1 cellular context compared by ENCODE assay signal in the genomic region with DNA sequence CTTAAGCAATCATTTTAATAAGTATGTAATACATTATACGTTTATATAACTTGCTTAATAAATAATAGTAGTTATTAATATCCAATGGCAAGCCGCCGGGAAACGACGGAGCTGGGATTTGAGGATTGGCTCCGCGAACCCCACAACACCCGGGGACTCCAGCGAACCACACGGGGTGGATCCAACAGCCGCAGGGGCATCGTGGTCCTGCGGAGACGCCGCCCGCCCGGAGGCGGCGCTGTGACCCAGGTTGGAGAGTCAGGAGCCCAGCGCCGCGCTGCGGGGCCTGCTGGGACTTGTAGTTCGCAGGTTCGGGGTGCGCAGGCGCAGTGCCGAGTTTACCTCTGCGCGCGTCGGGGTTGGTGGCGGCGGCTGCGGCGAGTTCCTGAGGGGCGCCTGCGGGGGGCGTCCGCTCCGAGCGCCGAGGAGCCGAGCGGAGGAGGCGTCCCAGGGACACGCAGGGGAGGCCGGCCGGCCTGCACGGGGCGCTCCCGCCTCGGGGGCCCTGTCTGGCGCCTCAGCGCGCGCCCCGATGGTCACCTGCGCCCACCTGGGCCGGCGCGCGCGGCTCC.
A peak's percentile ranks its signal among the peaks of the same experiment; 100 is the strongest.
TF ChIP-seq lines count a peak whose summit lies in the region.

Gene ZNF554 (plus strand): TSS at position 329 of the 572 bp plus-strand sequence. CDS start 204 bp downstream, at position 533.

TF ChIP-seq in HepG2, 621 proteins besides CTCF, POLR2A, EP300 and RAD21 (continued from another document and continues in another):
- TF ChIP-seq, protein P1, sequence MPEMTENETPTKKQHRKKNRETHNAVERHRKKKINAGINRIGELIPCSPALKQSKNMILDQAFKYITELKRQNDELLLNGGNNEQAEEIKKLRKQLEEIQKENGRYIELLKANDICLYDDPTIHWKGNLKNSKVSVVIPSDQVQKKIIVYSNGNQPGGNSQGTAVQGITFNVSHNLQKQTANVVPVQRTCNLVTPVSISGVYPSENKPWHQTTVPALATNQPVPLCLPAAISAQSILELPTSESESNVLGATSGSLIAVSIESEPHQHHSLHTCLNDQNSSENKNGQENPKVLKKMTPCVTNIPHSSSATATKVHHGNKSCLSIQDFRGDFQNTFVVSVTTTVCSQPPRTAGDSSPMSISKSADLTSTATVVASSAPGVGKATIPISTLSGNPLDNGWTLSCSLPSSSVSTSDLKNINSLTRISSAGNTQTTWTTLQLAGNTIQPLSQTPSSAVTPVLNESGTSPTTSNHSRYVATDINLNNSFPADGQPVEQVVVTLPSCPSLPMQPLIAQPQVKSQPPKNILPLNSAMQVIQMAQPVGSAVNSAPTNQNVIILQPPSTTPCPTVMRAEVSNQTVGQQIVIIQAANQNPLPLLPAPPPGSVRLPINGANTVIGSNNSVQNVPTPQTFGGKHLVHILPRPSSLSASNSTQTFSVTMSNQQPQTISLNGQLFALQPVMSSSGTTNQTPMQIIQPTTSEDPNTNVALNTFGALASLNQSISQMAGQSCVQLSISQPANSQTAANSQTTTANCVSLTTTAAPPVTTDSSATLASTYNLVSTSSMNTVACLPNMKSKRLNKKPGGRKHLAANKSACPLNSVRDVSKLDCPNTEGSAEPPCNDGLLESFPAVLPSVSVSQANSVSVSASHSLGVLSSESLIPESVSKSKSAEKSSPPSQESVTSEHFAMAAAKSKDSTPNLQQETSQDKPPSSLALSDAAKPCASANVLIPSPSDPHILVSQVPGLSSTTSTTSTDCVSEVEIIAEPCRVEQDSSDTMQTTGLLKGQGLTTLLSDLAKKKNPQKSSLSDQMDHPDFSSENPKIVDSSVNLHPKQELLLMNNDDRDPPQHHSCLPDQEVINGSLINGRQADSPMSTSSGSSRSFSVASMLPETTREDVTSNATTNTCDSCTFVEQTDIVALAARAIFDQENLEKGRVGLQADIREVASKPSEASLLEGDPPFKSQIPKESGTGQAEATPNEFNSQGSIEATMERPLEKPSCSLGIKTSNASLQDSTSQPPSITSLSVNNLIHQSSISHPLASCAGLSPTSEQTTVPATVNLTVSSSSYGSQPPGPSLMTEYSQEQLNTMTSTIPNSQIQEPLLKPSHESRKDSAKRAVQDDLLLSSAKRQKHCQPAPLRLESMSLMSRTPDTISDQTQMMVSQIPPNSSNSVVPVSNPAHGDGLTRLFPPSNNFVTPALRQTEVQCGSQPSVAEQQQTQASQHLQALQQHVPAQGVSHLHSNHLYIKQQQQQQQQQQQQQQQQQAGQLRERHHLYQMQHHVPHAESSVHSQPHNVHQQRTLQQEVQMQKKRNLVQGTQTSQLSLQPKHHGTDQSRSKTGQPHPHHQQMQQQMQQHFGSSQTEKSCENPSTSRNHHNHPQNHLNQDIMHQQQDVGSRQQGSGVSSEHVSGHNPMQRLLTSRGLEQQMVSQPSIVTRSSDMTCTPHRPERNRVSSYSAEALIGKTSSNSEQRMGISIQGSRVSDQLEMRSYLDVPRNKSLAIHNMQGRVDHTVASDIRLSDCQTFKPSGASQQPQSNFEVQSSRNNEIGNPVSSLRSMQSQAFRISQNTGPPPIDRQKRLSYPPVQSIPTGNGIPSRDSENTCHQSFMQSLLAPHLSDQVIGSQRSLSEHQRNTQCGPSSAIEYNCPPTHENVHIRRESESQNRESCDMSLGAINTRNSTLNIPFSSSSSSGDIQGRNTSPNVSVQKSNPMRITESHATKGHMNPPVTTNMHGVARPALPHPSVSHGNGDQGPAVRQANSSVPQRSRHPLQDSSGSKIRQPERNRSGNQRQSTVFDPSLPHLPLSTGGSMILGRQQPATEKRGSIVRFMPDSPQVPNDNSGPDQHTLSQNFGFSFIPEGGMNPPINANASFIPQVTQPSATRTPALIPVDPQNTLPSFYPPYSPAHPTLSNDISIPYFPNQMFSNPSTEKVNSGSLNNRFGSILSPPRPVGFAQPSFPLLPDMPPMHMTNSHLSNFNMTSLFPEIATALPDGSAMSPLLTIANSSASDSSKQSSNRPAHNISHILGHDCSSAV (CRISPR knock-in tag; IDR thresholded peaks at IDR 0.05; ENCODE audit: borderline replicate concordance): no peak
- TF ChIP-seq, protein P2, sequence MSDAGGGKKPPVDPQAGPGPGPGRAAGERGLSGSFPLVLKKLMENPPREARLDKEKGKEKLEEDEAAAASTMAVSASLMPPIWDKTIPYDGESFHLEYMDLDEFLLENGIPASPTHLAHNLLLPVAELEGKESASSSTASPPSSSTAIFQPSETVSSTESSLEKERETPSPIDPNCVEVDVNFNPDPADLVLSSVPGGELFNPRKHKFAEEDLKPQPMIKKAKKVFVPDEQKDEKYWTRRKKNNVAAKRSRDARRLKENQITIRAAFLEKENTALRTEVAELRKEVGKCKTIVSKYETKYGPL (CRISPR knock-in tag; IDR thresholded peaks at IDR 0.05): no peak
- TF ChIP-seq DMTF1 (CRISPR knock-in tag; IDR thresholded peaks at IDR 0.05) (no peak), RAD51 (IDR thresholded peaks at IDR 0.05; ENCODE audit: borderline replicate concordance) (no peak), ZFP1 (CRISPR knock-in tag; IDR thresholded peaks at IDR 0.05) (peak; percentile 88; the same call in 1 of the 2 replicates), SAFB2 (CRISPR knock-in tag; IDR thresholded peaks at IDR 0.05; ENCODE audit: borderline replicate concordance, low read depth) (peak; percentile 65; the same call in 1 of the 2 replicates), ZNF18 (CRISPR knock-in tag; IDR thresholded peaks at IDR 0.05; ENCODE audit: insufficient replicate concordance) (no peak), ZNF891 (CRISPR knock-in tag; IDR thresholded peaks at IDR 0.05) (peak; percentile 65; the same call in 1 of the 2 replicates), ZNF792 (CRISPR knock-in tag; IDR thresholded peaks at IDR 0.05) (peak; percentile 62; the same call in 1 of the 2 replicates), ZNF841 (CRISPR knock-in tag; IDR thresholded peaks at IDR 0.05; ENCODE audit: borderline replicate concordance) (no peak), ZNF224 (CRISPR knock-in tag; IDR thresholded peaks at IDR 0.05) (0 out of 2 replicates have a peak, but pooled peaks have one; percentile 27), ZNF34 (CRISPR knock-in tag; IDR thresholded peaks at IDR 0.05; ENCODE audit: borderline replicate concordance) (peak; percentile 93), ZC3H13 (CRISPR knock-in tag; IDR thresholded peaks at IDR 0.05) (peak; percentile 72), ZNF3 (CRISPR knock-in tag; IDR thresholded peaks at IDR 0.05) (no peak), ZNF253 (CRISPR knock-in tag; IDR thresholded peaks at IDR 0.05; ENCODE audit: borderline replicate concordance) (no peak), MYC (CRISPR knock-in tag; IDR thresholded peaks at IDR 0.05; ENCODE audit: borderline replicate concordance) (peak; percentile 88), FOXJ3 (CRISPR knock-in tag; IDR thresholded peaks at IDR 0.05; ENCODE audit: borderline replicate concordance) (no peak), PHF5A (CRISPR knock-in tag; IDR thresholded peaks at IDR 0.05; ENCODE audit: low read depth, unreplicated experiment) (peak; percentile 96), ZNF121 (CRISPR knock-in tag; IDR thresholded peaks at IDR 0.05) (no peak), GPBP1L1 (CRISPR knock-in tag; IDR thresholded peaks at IDR 0.05) (no peak), WIZ (CRISPR knock-in tag; IDR thresholded peaks at IDR 0.05) (no peak), ZNF337 (CRISPR knock-in tag; IDR thresholded peaks at IDR 0.05; ENCODE audit: borderline replicate concordance, low read depth) (no peak), KLF15 (CRISPR knock-in tag; IDR thresholded peaks at IDR 0.05; ENCODE audit: borderline replicate concordance) (no peak), ZSCAN29 (CRISPR knock-in tag; conservative IDR thresholded peaks at IDR 0.05) (0 out of 2 replicates have a peak, but pooled peaks have one; percentile 23), TCF7L2 (IDR thresholded peaks at IDR 0.05; ENCODE audit: low read depth, low read length) (no peak), MXD1 (CRISPR knock-in tag; IDR thresholded peaks at IDR 0.05) (no peak), MZF1 (CRISPR knock-in tag; IDR thresholded peaks at IDR 0.05; ENCODE audit: borderline replicate concordance) (no peak), MXI1 (IDR thresholded peaks at IDR 0.05; ENCODE audit: borderline replicate concordance, low read depth, low read length) (peak; percentile 81; the same call in 1 of the 3 replicates), ZSCAN22 (CRISPR knock-in tag; IDR thresholded peaks at IDR 0.05) (no peak; the same call in 1 of the 2 replicates), ZNF549 (CRISPR knock-in tag; IDR thresholded peaks at IDR 0.05) (no peak), ZNF773 (CRISPR knock-in tag; IDR thresholded peaks at IDR 0.05; ENCODE audit: borderline replicate concordance) (no peak), JUN (CRISPR knock-in tag; IDR thresholded peaks at IDR 0.05) (no peak), ATM (IDR thresholded peaks at IDR 0.05; ENCODE audit: borderline replicate concordance) (no peak), ZNF12 (CRISPR knock-in tag; IDR thresholded peaks at IDR 0.05) (no peak; the same call in 1 of the 2 replicates)
- TF ChIP-seq, protein P3, sequence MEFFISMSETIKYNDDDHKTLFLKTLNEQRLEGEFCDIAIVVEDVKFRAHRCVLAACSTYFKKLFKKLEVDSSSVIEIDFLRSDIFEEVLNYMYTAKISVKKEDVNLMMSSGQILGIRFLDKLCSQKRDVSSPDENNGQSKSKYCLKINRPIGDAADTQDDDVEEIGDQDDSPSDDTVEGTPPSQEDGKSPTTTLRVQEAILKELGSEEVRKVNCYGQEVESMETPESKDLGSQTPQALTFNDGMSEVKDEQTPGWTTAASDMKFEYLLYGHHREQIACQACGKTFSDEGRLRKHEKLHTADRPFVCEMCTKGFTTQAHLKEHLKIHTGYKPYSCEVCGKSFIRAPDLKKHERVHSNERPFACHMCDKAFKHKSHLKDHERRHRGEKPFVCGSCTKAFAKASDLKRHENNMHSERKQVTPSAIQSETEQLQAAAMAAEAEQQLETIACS (CRISPR knock-in tag; IDR thresholded peaks at IDR 0.05): peak; percentile 62; the same call in 1 of the 2 replicates
- TF ChIP-seq, protein P4, sequence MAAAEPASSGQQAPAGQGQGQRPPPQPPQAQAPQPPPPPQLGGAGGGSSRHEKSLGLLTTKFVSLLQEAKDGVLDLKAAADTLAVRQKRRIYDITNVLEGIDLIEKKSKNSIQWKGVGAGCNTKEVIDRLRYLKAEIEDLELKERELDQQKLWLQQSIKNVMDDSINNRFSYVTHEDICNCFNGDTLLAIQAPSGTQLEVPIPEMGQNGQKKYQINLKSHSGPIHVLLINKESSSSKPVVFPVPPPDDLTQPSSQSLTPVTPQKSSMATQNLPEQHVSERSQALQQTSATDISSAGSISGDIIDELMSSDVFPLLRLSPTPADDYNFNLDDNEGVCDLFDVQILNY (CRISPR knock-in tag; conservative IDR thresholded peaks at IDR 0.05): no peak
